In genomic region chr2:201122276-201122675, GRCh38 we compare ENCODE assay signal across 11 cellular contexts. TPM values are rescaled to one million over a fixed set of nuclear protein-coding genes. Genes with fewer than 3 reads are reported as not detected.
A peak's percentile ranks its signal among the peaks of the same experiment; 100 is the strongest.
DNase-seq lines count a peak whose midpoint lies in the region; ATAC-seq and TF ChIP-seq lines count a peak whose summit lies in the region.
"Had no signal": no experiment of that assay in that cellular context is flagged by ENCODE, and none has a peak within 500 bp of the region (broad histone marks: within the 10 kb centered on the region; RNA-seq: fewer than 3 reads in every experiment).

No MANE protein-coding gene starts in this region.

- peak overlapping the region; percentile 25 to 97 for H3K4me3 Mint-ChIP-seq in CD14-positive monocyte
- H3K4me3 Mint-ChIP-seq in chondrocyte (ENCODE audit: unreplicated experiment), result no peak overlapping the region

- no peak for ATAC-seq in HG02571 (IDR thresholded peaks at IDR 0.05; ENCODE audit: unreplicated experiment)
- ATAC-seq: mucosa of descending colon had no signal

- H3K36me3 Mint-ChIP-seq in CD14-positive monocyte, result peaks cover 30 to 46% of the 10 kb centered on the region in 2 donors
- no peaks in the 10 kb centered on the region for H3K36me3 Mint-ChIP-seq in chondrocyte (ENCODE audit: low read depth)

- peaks cover 0 to 2% (median 0%) of the 10 kb centered on the region in 7 donors for H3K9me3 Mint-ChIP-seq in CD14-positive monocyte
- H3K9me3 Mint-ChIP-seq in chondrocyte (ENCODE audit: low read depth), result no peaks in the 10 kb centered on the region

- peak overlapping the region in 1 of 3 donors; percentile 47 for H3K4me3 ChIP-seq in breast epithelium
- peak overlapping the region; percentile 0 for H3K4me3 ChIP-seq in mononuclear cell (ENCODE audit: low read length)
- H3K4me3 ChIP-seq: mucosa of descending colon had no signal

- H3K4me1 Mint-ChIP-seq in CD14-positive monocyte (peaks cover 68% of the 10 kb centered on the region), chondrocyte (ENCODE audit: low read depth) (peaks cover 59% of the 10 kb centered on the region)

- H3K27ac Mint-ChIP-seq in CD14-positive monocyte (peak overlapping the region; percentile 41 to 98 (median 86)), chondrocyte (ENCODE audit: unreplicated experiment) (no peak overlapping the region)

- no peaks in the 10 kb centered on the region for H3K27me3 Mint-ChIP-seq in CD14-positive monocyte (ENCODE audit: low read depth in 3 of 3)
- no peaks in the 10 kb centered on the region for H3K27me3 Mint-ChIP-seq in chondrocyte (ENCODE audit: low read depth)

- TF ChIP-seq CTCF in CD14-positive monocyte (IDR thresholded peaks at IDR 0.05) (no peak), breast epithelium (IDR thresholded peaks at IDR 0.05) (no peak), chondrocyte (IDR thresholded peaks at IDR 0.05) (no peak)

- no peaks in the 10 kb centered on the region for H3K9me3 ChIP-seq in KOPT-K1 (ENCODE audit: insufficient read depth, low read length, poor library complexity, severe bottlenecking)
- no peaks in the 10 kb centered on the region for H3K9me3 ChIP-seq in breast epithelium
- no peaks in the 10 kb centered on the region for H3K9me3 ChIP-seq in mononuclear cell (ENCODE audit: low read depth, low read length)
- H3K9me3 ChIP-seq: mucosa of descending colon had no signal

- H3K27ac ChIP-seq in KOPT-K1 (ENCODE audit: low read depth, low read length, poor library complexity, severe bottlenecking) (peak overlapping the region; percentile 92), breast epithelium (peak overlapping the region; percentile 88 to 91)

- intact Hi-C loops in CD14-positive monocyte (cut with micrococcal nuclease) (no loop called here), breast epithelium (cut with DNase I; ENCODE audit: low total_unique reads) (no loop called here)

- H3K36me3 ChIP-seq in KOPT-K1 (ENCODE audit: insufficient read depth, low read length), result no peaks in the 10 kb centered on the region
- H3K36me3 ChIP-seq in breast epithelium, result no peaks in the 10 kb centered on the region

- H3K4me1 ChIP-seq in breast epithelium (peaks cover 6 to 43% of the 10 kb centered on the region in 2 donors), mononuclear cell (ENCODE audit: insufficient read depth, low read length) (peaks cover 72% of the 10 kb centered on the region)

- TF ChIP-seq POLR2A in breast epithelium (IDR thresholded peaks at IDR 0.05), result no peak

- DNase-seq in CD14-positive monocyte (ENCODE audit: low spot score) (no peak), breast epithelium (ENCODE audit: low spot score in 2 of 2) (no peak), epidermal melanocyte (ENCODE audit: insufficient read length, low spot score) (no peak), chondrocyte (ENCODE audit: low spot score) (no peak), hypothalamus (lab: John Stamatoyannopoulos, UW) (no peak)
- DNase-seq: DMS 273 treated with DMSO at 0.1 percent for 48 hours, mucosa of descending colon, NCI-H82 had no signal

- H3K27me3 ChIP-seq in breast epithelium (no peaks in the 10 kb centered on the region), mononuclear cell (ENCODE audit: insufficient read depth, low read length) (no peaks in the 10 kb centered on the region)

RNA-seq across cellular contexts. Expression of gene CFLAR, which starts 6.3 kb away (rescaled TPM):
- polyA plus RNA-seq in CD14-positive monocyte, result 10 to 100 TPM; 79.4 to 79.5 TPM
- total RNA-seq in breast epithelium, result 100 to 1,000 TPM; 180 to 322 (median 207) TPM
- 376 TPM for total RNA-seq in mononuclear cell
- total RNA-seq in chondrocyte, result 29.0 to 38.3 TPM (median 35.8 TPM) in 3 replicates

RNA-seq across cellular contexts. Expression of gene NDUFB3, which starts 50.5 kb away (rescaled TPM):
- polyA plus RNA-seq in CD14-positive monocyte, result 100 to 1,000 TPM; 313 to 340 TPM
- 10 to 100 TPM; 40.8 to 51.5 (median 41.4) TPM for total RNA-seq in breast epithelium
- 13.9 TPM for total RNA-seq in mononuclear cell
- 59.2 to 94.1 TPM (median 66.2 TPM) in 3 replicates for total RNA-seq in chondrocyte

RNA-seq across cellular contexts. Expression of gene HYCC2, which starts 50.8 kb away (rescaled TPM):
- 10 to 100 TPM in 1 of 2 donors, 1 to 10 TPM in 1; 7.7 to 10.2 TPM for polyA plus RNA-seq in CD14-positive monocyte
- total RNA-seq in breast epithelium (10 to 100 TPM; 16.4 to 38.7 (median 24.1) TPM), mononuclear cell (39.3 TPM), chondrocyte (12.0 to 18.0 TPM (median 13.4 TPM) in 3 replicates)
